9 cellular contexts compared by ENCODE assay signal in the genomic region with DNA sequence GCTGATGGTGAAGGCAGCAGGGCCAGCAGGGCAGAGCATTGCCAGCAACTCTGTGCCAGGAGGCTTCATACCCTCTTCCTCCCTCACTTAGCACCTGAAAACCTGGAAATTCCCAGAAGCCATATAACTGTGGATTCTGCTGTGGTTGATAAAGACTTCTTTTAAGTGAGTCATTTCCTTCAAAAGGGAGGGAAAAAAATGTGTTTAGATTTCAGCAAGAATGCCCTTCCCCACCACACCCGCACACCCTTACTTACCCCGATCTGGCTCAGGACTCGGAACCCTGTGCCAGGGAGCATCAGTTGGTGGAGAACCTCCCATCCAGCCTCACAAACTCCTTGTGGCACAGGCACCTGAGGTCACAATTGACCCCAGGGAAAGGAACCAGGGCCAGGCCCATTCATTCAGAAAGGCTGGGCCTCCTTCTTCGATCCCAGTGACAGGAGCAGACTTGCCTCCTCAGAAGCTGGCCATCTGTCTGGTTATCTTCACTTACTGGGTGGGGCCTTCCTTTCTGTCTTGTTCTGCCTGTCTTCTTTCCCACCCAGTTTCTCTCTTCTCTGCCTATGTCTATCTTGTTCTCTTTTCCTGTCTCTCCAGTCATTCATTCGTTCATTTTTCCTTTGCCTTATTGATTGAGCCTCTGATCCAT.
DNase-seq lines count a peak whose midpoint lies in the region; ATAC-seq and TF ChIP-seq lines count a peak whose summit lies in the region.
"Had no signal": no experiment of that assay in that cellular context is flagged by ENCODE, and none has a peak within 500 bp of the region (broad histone marks: within the 10 kb centered on the region; RNA-seq: fewer than 3 reads in every experiment).

No MANE protein-coding gene starts in this region.

- H3K36me3 ChIP-seq in spleen, result no peaks in the 10 kb centered on the region

- H3K27me3 Mint-ChIP-seq in osteocyte (ENCODE audit: unreplicated experiment), result no peaks in the 10 kb centered on the region
- peaks cover 4% of the 10 kb centered on the region for H3K27me3 Mint-ChIP-seq in activated T-helper 2 cell treated with anti-CD3 and anti-CD28 coated beads, Interferon-gamma antibody, Interleukin-2, Interleukin-4, amounts not matched to agents 10 μg/mL and 5 μg/mL and 100 μg/mL, durations not matched to agents 14 hours and 24 hours and 36 hours (ENCODE audit: low read depth)

- TF ChIP-seq POLR2A in spleen (IDR thresholded peaks at IDR 0.05), result no peak

- no peak overlapping the region for H3K27ac ChIP-seq in spleen

- H3K36me3 Mint-ChIP-seq in osteocyte (ENCODE audit: unreplicated experiment), result no peaks in the 10 kb centered on the region
- no peaks in the 10 kb centered on the region for H3K36me3 Mint-ChIP-seq in activated T-helper 2 cell treated with anti-CD3 and anti-CD28 coated beads, Interferon-gamma antibody, Interleukin-2, Interleukin-4, amounts not matched to agents 10 μg/mL and 5 μg/mL and 100 μg/mL, durations not matched to agents 14 hours and 24 hours and 36 hours (ENCODE audit: low read depth)

- no peak overlapping the region for H3K4me3 ChIP-seq in epithelial cell of esophagus (ENCODE audit: low read length)
- H3K4me3 ChIP-seq in spleen, result no peak overlapping the region

- no peaks in the 10 kb centered on the region for H3K9me3 ChIP-seq in spleen

- intact Hi-C loops in activated T-helper 2 cell treated with anti-CD3 and anti-CD28 coated beads, Interferon-gamma antibody, Interleukin-2, Interleukin-4, amounts not matched to agents 10 μg/mL and 5 μg/mL and 100 μg/mL, durations not matched to agents 14 hours and 24 hours and 36 hours (cut with micrococcal nuclease), result loop anchor here (10.0 kb wide), 1 partner anchor 208 kb away; a partner anchor contains a TSS
- intact Hi-C loops in spleen (cut with DNase I; ENCODE audit: low total_unique reads), result no loop called here

- ATAC-seq in HG03439 (IDR thresholded peaks at IDR 0.05; ENCODE audit: unreplicated experiment), result no peak

- H3K4me3 Mint-ChIP-seq in osteocyte (ENCODE audit: unreplicated experiment), result no peak overlapping the region
- H3K4me3 Mint-ChIP-seq in activated T-helper 2 cell treated with anti-CD3 and anti-CD28 coated beads, Interferon-gamma antibody, Interleukin-2, Interleukin-4, amounts not matched to agents 10 μg/mL and 5 μg/mL and 100 μg/mL, durations not matched to agents 14 hours and 24 hours and 36 hours (ENCODE audit: low read depth), result no peak overlapping the region

- H3K27ac Mint-ChIP-seq in osteocyte (ENCODE audit: unreplicated experiment), result no peak overlapping the region
- no peak overlapping the region for H3K27ac Mint-ChIP-seq in activated T-helper 2 cell treated with anti-CD3 and anti-CD28 coated beads, Interferon-gamma antibody, Interleukin-2, Interleukin-4, amounts not matched to agents 10 μg/mL and 5 μg/mL and 100 μg/mL, durations not matched to agents 14 hours and 24 hours and 36 hours

- no peaks in the 10 kb centered on the region for H3K27me3 ChIP-seq in spleen (replicated peaks in 1 of 7)

- peaks cover 10% of the 10 kb centered on the region for H3K4me1 Mint-ChIP-seq in osteocyte (ENCODE audit: unreplicated experiment)
- H3K4me1 Mint-ChIP-seq in activated T-helper 2 cell treated with anti-CD3 and anti-CD28 coated beads, Interferon-gamma antibody, Interleukin-2, Interleukin-4, amounts not matched to agents 10 μg/mL and 5 μg/mL and 100 μg/mL, durations not matched to agents 14 hours and 24 hours and 36 hours (ENCODE audit: low read depth), result no peaks in the 10 kb centered on the region

- peaks cover 0 to 3% (median 0%) of the 10 kb centered on the region in 6 donors for H3K4me1 ChIP-seq in spleen

- TF ChIP-seq CTCF in epithelial cell of esophagus (IDR thresholded peaks at IDR 0.05; ENCODE audit: insufficient read depth, low read depth, low read length, missing control alignments), result no peak
- TF ChIP-seq CTCF in osteocyte (IDR thresholded peaks at IDR 0.05), result no peak
- no peak for TF ChIP-seq CTCF in spleen (IDR thresholded peaks at IDR 0.05 in 8 of 11, conservative IDR thresholded peaks at IDR 0.05 in 3 of 11)

- H3K9me3 Mint-ChIP-seq in osteocyte (ENCODE audit: unreplicated experiment), result no peaks in the 10 kb centered on the region
- H3K9me3 Mint-ChIP-seq in activated T-helper 2 cell treated with anti-CD3 and anti-CD28 coated beads, Interferon-gamma antibody, Interleukin-2, Interleukin-4, amounts not matched to agents 10 μg/mL and 5 μg/mL and 100 μg/mL, durations not matched to agents 14 hours and 24 hours and 36 hours, result no peaks in the 10 kb centered on the region

- DNase-seq in ELR (ENCODE audit: low read depth), result peak; percentile 88
- DNase-seq in NCI-H69 (lab: John Stamatoyannopoulos, UW), result peak; percentile 37
- peak; percentile 90 for DNase-seq in epithelial cell of esophagus (ENCODE audit: low read depth)
- DNase-seq in osteocyte (ENCODE audit: extremely low spot score, unreplicated experiment), result peak; percentile 36
- no peak for DNase-seq in activated naive CD4-positive, alpha-beta T cell treated with anti-CD3 and anti-CD28 coated beads, Interleukin-2, amount 50 U/mL, for 16 hours
- no peak for DNase-seq in activated T-helper 2 cell treated with anti-CD3 and anti-CD28 coated beads, Interferon-gamma antibody, Interleukin-2, Interleukin-4, amounts not matched to agents 10 μg/mL and 5 μg/mL and 100 μg/mL, durations not matched to agents 14 hours and 24 hours and 36 hours (ENCODE audit: low spot score)
- DNase-seq in spleen, result no peak
- DNase-seq: caudate nucleus had no signal

- 69 to 78% (median 69%) methylated on average over 5 of the region's 5 CpGs for WGBS in spleen, 5 donors

Comparison
In these comparisons a context has a peak if more than half of its experiments do, and no peak if none do; other contexts are left out.
1. DNase-seq: peak in ELR (single experiment), NCI-H69 (single experiment), epithelial cell of esophagus (single experiment) and osteocyte (single experiment); none in activated naive CD4-positive, alpha-beta T cell treated with anti-CD3 and anti-CD28 coated beads, Interleukin-2, amount 50 U/mL, for 16 hours (single experiment), activated T-helper 2 cell treated with anti-CD3 and anti-CD28 coated beads, Interferon-gamma antibody, Interleukin-2, Interleukin-4, amounts not matched to agents 10 μg/mL and 5 μg/mL and 100 μg/mL, durations not matched to agents 14 hours and 24 hours and 36 hours (single experiment) and spleen (single experiment).